ENCODE assay signal across 33 cellular contexts in the genomic region with DNA sequence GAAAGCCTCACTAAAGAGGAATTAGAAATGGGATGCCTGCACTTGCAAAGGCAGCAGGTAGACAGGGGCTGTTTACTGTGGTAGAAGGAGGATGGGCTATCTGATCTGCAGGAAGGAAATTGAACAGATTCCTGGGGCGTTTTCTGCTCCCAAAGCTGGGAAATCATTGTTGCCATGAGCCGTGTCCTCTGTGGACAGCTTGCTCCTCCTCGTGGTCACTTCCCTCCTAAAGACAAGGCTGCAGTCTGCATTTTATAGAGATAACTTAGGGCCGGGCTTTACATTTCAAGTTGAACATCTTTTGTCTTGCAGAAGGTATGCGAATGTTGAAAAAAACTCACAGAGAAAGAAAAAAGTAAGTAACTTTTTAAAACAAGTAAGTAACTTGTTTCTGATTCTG. TPM values are rescaled to one million over a fixed set of nuclear protein-coding genes. Genes with fewer than 3 reads are reported as not detected.
"Had no signal": no experiment of that assay in that cellular context is flagged by ENCODE, and none has a peak within 500 bp of the region (broad histone marks: within the 10 kb centered on the region; RNA-seq: fewer than 3 reads in every experiment).

No MANE protein-coding gene starts in this region.

- H3K27me3 Mint-ChIP-seq: activated CD4-positive, alpha-beta memory T cell treated with anti-CD3 and anti-CD28 coated beads, Interleukin-2, amount 10 ng/mL, durations not matched to agents 7 days and 5 days; activated CD4-positive, alpha-beta T cell treated with anti-CD3 and anti-CD28 coated beads, Interleukin-2, amount 10 ng/mL, durations not matched to agents 24 days and 14 days; activated naive CD4-positive, alpha-beta T cell treated with anti-CD3 and anti-CD28 coated beads, Interleukin-2, amount 10 ng/mL, durations not matched to agents 7 days and 5 days had no signal

- H3K27ac Mint-ChIP-seq: activated CD4-positive, alpha-beta memory T cell treated with anti-CD3 and anti-CD28 coated beads, Interleukin-2, amount 10 ng/mL, durations not matched to agents 7 days and 5 days; activated CD4-positive, alpha-beta T cell treated with anti-CD3 and anti-CD28 coated beads, Interleukin-2, amount 10 ng/mL, durations not matched to agents 24 days and 14 days; activated naive CD4-positive, alpha-beta T cell treated with anti-CD3 and anti-CD28 coated beads, Interleukin-2, amount 10 ng/mL, durations not matched to agents 7 days and 5 days; activated T-cell treated with anti-CD3 and anti-CD28 coated beads, Interleukin-2, amount 50 U/mL, for 24 hours; dendritic cell treated with granulocyte-macrophage colony-stimulating factor and Interleukin-4, amounts not matched to agents 40 ng/mL and 50 ng/mL, for 4 days; naive B cell; nephron progenitor cell; progenitor cell of endocrine pancreas; stimulated activated effector memory CD8-positive, alpha-beta T cell treated with anti-CD3 and anti-CD28 coated beads, Interleukin-12 subunit alpha, Interleukin-12 subunit beta, amount 100 ng/mL, for 72 hours; stimulated activated naive CD8-positive, alpha-beta T cell treated with anti-CD3 and anti-CD28 coated beads, Interleukin-15, Interleukin-2, amounts not matched to agents 100 ng/mL and 50 ng/mL, for 24 hours; T-helper 17 cell had no signal

- H3K4me3 ChIP-seq: esophagus squamous epithelium, heart right ventricle, ovary, thoracic aorta had no signal

- H3K4me1 Mint-ChIP-seq: activated CD4-positive, alpha-beta memory T cell treated with anti-CD3 and anti-CD28 coated beads, Interleukin-2, amount 10 ng/mL, durations not matched to agents 7 days and 5 days; activated CD4-positive, alpha-beta T cell treated with anti-CD3 and anti-CD28 coated beads, Interleukin-2, amount 10 ng/mL, durations not matched to agents 24 days and 14 days; activated naive CD4-positive, alpha-beta T cell treated with anti-CD3 and anti-CD28 coated beads, Interleukin-2, amount 10 ng/mL, durations not matched to agents 7 days and 5 days; naive B cell; stimulated activated effector memory CD8-positive, alpha-beta T cell treated with anti-CD3 and anti-CD28 coated beads, Interleukin-12 subunit alpha, Interleukin-12 subunit beta, amount 100 ng/mL, for 72 hours; T-helper 17 cell had no signal

- H3K4me3 Mint-ChIP-seq: activated CD4-positive, alpha-beta memory T cell treated with anti-CD3 and anti-CD28 coated beads, Interleukin-2, amount 10 ng/mL, durations not matched to agents 7 days and 5 days; activated CD4-positive, alpha-beta T cell treated with anti-CD3 and anti-CD28 coated beads, Interleukin-2, amount 10 ng/mL, durations not matched to agents 24 days and 14 days; activated naive CD4-positive, alpha-beta T cell treated with anti-CD3 and anti-CD28 coated beads, Interleukin-2, amount 10 ng/mL, durations not matched to agents 7 days and 5 days; activated T-cell treated with anti-CD3 and anti-CD28 coated beads, Interleukin-2, amount 50 U/mL, for 24 hours; dendritic cell treated with granulocyte-macrophage colony-stimulating factor and Interleukin-4, amounts not matched to agents 40 ng/mL and 50 ng/mL, for 4 days; naive B cell; nephron progenitor cell; stimulated activated effector memory CD8-positive, alpha-beta T cell treated with anti-CD3 and anti-CD28 coated beads, Interleukin-12 subunit alpha, Interleukin-12 subunit beta, amount 100 ng/mL, for 72 hours; stimulated activated naive CD8-positive, alpha-beta T cell treated with anti-CD3 and anti-CD28 coated beads, Interleukin-15, Interleukin-2, amounts not matched to agents 100 ng/mL and 50 ng/mL, for 24 hours; T-helper 17 cell had no signal

- DNase-seq: activated CD4-positive, alpha-beta memory T cell treated with anti-CD3 and anti-CD28 coated beads, Interleukin-2, amount 10 ng/mL, durations not matched to agents 7 days and 5 days; activated CD4-positive, alpha-beta T cell treated with anti-CD3 and anti-CD28 coated beads, Interleukin-2, amount 10 ng/mL, durations not matched to agents 24 days and 14 days; activated CD4-positive, CD25-positive, alpha-beta regulatory T cell treated with anti-CD3 and anti-CD28 coated beads, Interleukin-2, amount 50 U/mL, for 72 hours; activated CD8-positive, alpha-beta memory T cell treated with anti-CD3 and anti-CD28 coated beads, Interleukin-2, amount 50 U/mL, for 48 hours; activated gamma-delta T cell; activated naive CD4-positive, alpha-beta T cell treated with anti-CD3 and anti-CD28 coated beads, Interleukin-2, amount 10 ng/mL, durations not matched to agents 7 days and 5 days; activated T-cell treated with anti-CD3 and anti-CD28 coated beads, Interleukin-2, amount 50 U/mL, for 24 hours; amniotic stem cell; caudate nucleus; esophagus squamous epithelium; foreskin melanocyte; heart right ventricle; left ventricle myocardium superior; naive B cell; nephron progenitor cell; ovary; small intestine; stimulated activated CD4-positive, alpha-beta T cell treated with anti-CD3 and anti-CD28 coated beads, Interleukin-4, amount 100 ng/mL, for 24 hours; T-helper 17 cell; T1000; trophoblast cell had no signal

- H3K36me3 Mint-ChIP-seq: activated naive CD4-positive, alpha-beta T cell treated with anti-CD3 and anti-CD28 coated beads, Interleukin-2, amount 10 ng/mL, durations not matched to agents 7 days and 5 days; naive B cell; stimulated activated effector memory CD8-positive, alpha-beta T cell treated with anti-CD3 and anti-CD28 coated beads, Interleukin-12 subunit alpha, Interleukin-12 subunit beta, amount 100 ng/mL, for 72 hours had no signal

- H3K9me3 Mint-ChIP-seq: activated T-cell treated with anti-CD3 and anti-CD28 coated beads, Interleukin-2, amount 50 U/mL, for 24 hours; dendritic cell treated with granulocyte-macrophage colony-stimulating factor and Interleukin-4, amounts not matched to agents 40 ng/mL and 50 ng/mL, for 4 days; nephron progenitor cell; stimulated activated naive CD8-positive, alpha-beta T cell treated with anti-CD3 and anti-CD28 coated beads, Interleukin-15, Interleukin-2, amounts not matched to agents 100 ng/mL and 50 ng/mL, for 24 hours had no signal

- FAIRE-seq: astrocyte, small intestine had no signal

- H3K27ac ChIP-seq: epithelial cell of prostate, esophagus squamous epithelium, heart right ventricle, ovary, thoracic aorta had no signal

- ATAC-seq: heart right ventricle; left ventricle myocardium superior; sciatic nerve; stimulated activated effector memory CD8-positive, alpha-beta T cell treated with anti-CD3 and anti-CD28 coated beads, Interleukin-12 subunit alpha, Interleukin-12 subunit beta, amount 100 ng/mL, for 72 hours; T-helper 17 cell had no signal

- H3K4me1 ChIP-seq: esophagus squamous epithelium, heart right ventricle had no signal

- H3K9me3 ChIP-seq: esophagus squamous epithelium, heart right ventricle, ovary, thoracic aorta had no signal

- H3K36me3 ChIP-seq: esophagus squamous epithelium, heart right ventricle, ovary, thoracic aorta had no signal

- H3K27me3 ChIP-seq: ovary had no signal

RNA-seq across cellular contexts. Expression of a gene that starts 50.9 kb away (rescaled TPM):
- total RNA-seq: activated CD4-positive, alpha-beta memory T cell treated with anti-CD3 and anti-CD28 coated beads, Interleukin-2, amount 10 ng/mL, durations not matched to agents 7 days and 5 days; activated CD4-positive, alpha-beta T cell treated with anti-CD3 and anti-CD28 coated beads, Interleukin-2, amount 10 ng/mL, durations not matched to agents 24 days and 14 days; astrocyte; esophagus squamous epithelium; glomerular endothelial cell; left ventricle myocardium superior; lung microvascular endothelial cell; progenitor cell of endocrine pancreas; renal cortical epithelial cell; subcutaneous adipose tissue; T-helper 17 cell had no signal
- polyA plus RNA-seq: heart right ventricle, small intestine had no signal
